ENCODE assay signal across 14 cellular contexts in the genomic region with DNA sequence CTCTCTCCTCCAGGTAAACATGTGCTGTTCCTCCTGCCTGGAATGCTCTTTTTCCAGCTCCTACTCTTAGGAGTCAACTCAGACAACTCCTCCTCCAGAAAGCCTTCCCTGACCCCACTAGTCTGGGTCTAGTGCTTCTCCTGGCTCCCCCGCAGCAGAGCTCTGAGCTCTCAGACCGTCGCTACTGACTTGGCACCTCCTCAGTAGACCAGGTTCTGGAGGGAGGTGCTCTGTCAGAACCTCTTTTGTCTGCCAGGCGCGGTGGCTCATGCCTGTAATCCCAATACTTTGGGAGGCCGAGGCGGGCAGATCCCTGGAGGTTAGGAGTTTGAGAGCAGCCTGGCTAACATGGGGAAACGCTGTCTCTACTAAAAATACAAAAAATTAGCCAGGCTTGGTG. TPM values are rescaled to one million over a fixed set of nuclear protein-coding genes. Genes with fewer than 3 reads are reported as not detected.
DNase-seq lines count a peak whose midpoint lies in the region; ATAC-seq and TF ChIP-seq lines count a peak whose summit lies in the region.
"Had no signal": no experiment of that assay in that cellular context is flagged by ENCODE, and none has a peak within 500 bp of the region (broad histone marks: within the 10 kb centered on the region; RNA-seq: fewer than 3 reads in every experiment).

No MANE protein-coding gene starts in this region.

- H3K9ac ChIP-seq in iPS-20b (ENCODE audit: low read depth, low read length), result peak overlapping the region; percentile 24; the same call in 1 of the 2 replicates
- no peak overlapping the region for H3K9ac ChIP-seq in smooth muscle cell (ENCODE audit: low read depth)

- POLR2A ChIA-PET in activated CD8-positive, alpha-beta T cell treated with anti-CD3 and anti-CD28 coated beads, Interleukin-2, amount 10 ng/mL, durations not matched to agents 7 days and 5 days (lab: Charles Lee), result no interaction called here

- H3K27me3 ChIP-seq in iPS-20b (ENCODE audit: insufficient read depth, low read length) (no peaks in the 10 kb centered on the region), smooth muscle cell (ENCODE audit: low read depth) (no peaks in the 10 kb centered on the region)

- peaks cover 37% of the 10 kb centered on the region for H3K36me3 Mint-ChIP-seq in T-helper 1 cell treated with Interleukin-12 subunit alpha and Interleukin-12 subunit beta and Interleukin-4 antibody, amounts not matched to agents 30 μg/mL and 1 μg/mL, for 36 hours (ENCODE audit: low read depth)
- peaks cover 51% of the 10 kb centered on the region for H3K36me3 Mint-ChIP-seq in activated CD8-positive, alpha-beta T cell treated with anti-CD3 and anti-CD28 coated beads, Interleukin-2, amount 10 ng/mL, durations not matched to agents 7 days and 5 days (ENCODE audit: low read depth)

- DNase-seq in T-helper 1 cell (no peak), smooth muscle cell (lab: John Stamatoyannopoulos, UW; ENCODE audit: unreplicated experiment) (no peak), KG1 (lab: John Stamatoyannopoulos, UW) (no peak), DMS 273 (lab: John Stamatoyannopoulos, UW; ENCODE audit: unreplicated experiment) (no peak)
- no peak for DNase-seq in activated CD8-positive, alpha-beta T cell treated with anti-CD3 and anti-CD28 coated beads, Interleukin-2, amount 10 ng/mL, durations not matched to agents 7 days and 5 days
- DNase-seq: 8988T, activated B cell treated with CpG ODN at 0.5 μM for 24 hours, mucosa of descending colon, NCI-H2171 treated with DMSO at 0.1 percent for 48 hours, small intestine had no signal

- H3F3A ChIP-seq in smooth muscle cell (ENCODE audit: low read depth), result peaks cover 3% of the 10 kb centered on the region

- H3K36me3 ChIP-seq in iPS-20b (ENCODE audit: insufficient read depth, low read depth, low read length), result peaks cover 56% of the 10 kb centered on the region
- H3K36me3 ChIP-seq in smooth muscle cell (ENCODE audit: low read depth), result no peaks in the 10 kb centered on the region

- ATAC-seq in activated CD8-positive, alpha-beta T cell treated with anti-CD3 and anti-CD28 coated beads, Interleukin-2, amount 10 ng/mL, durations not matched to agents 7 days and 5 days, result no peak
- no peak for ATAC-seq in GM18909 (IDR thresholded peaks at IDR 0.05; ENCODE audit: poor library complexity, unreplicated experiment)
- ATAC-seq: mucosa of descending colon, Panc1 had no signal

- TF ChIP-seq CTCF in smooth muscle cell (IDR thresholded peaks at IDR 0.05; ENCODE audit: borderline replicate concordance, insufficient read depth, poor library complexity, severe bottlenecking), result no peak

- H3K4me1 Mint-ChIP-seq in T-helper 1 cell treated with Interleukin-12 subunit alpha and Interleukin-12 subunit beta and Interleukin-4 antibody, amounts not matched to agents 30 μg/mL and 1 μg/mL, for 36 hours (ENCODE audit: low read depth), result peaks cover 48% of the 10 kb centered on the region
- H3K4me1 Mint-ChIP-seq in activated CD8-positive, alpha-beta T cell treated with anti-CD3 and anti-CD28 coated beads, Interleukin-2, amount 10 ng/mL, durations not matched to agents 7 days and 5 days (ENCODE audit: low read depth), result peaks cover 57% of the 10 kb centered on the region

- peaks cover 26% of the 10 kb centered on the region; the same call in 1 of the 2 replicates for H3K4me1 ChIP-seq in iPS-20b (ENCODE audit: insufficient read depth, low read length)
- H3K4me1 ChIP-seq in smooth muscle cell (ENCODE audit: low read depth), result peaks cover 17% of the 10 kb centered on the region

- H3K27ac ChIP-seq in iPS-20b (ENCODE audit: low read length) (peak overlapping the region; percentile 43), smooth muscle cell (ENCODE audit: low read depth) (peak overlapping the region; percentile 73)

- H2AFZ ChIP-seq in smooth muscle cell (ENCODE audit: low read depth), result no peak overlapping the region

- peak overlapping the region; percentile 55 for H3K4me2 ChIP-seq in smooth muscle cell

- peak overlapping the region; percentile 36 for H3K27ac Mint-ChIP-seq in T-helper 1 cell treated with Interleukin-12 subunit alpha and Interleukin-12 subunit beta and Interleukin-4 antibody, amounts not matched to agents 30 μg/mL and 1 μg/mL, for 36 hours
- H3K27ac Mint-ChIP-seq in activated CD8-positive, alpha-beta T cell treated with anti-CD3 and anti-CD28 coated beads, Interleukin-2, amount 10 ng/mL, durations not matched to agents 7 days and 5 days, result peak overlapping the region; percentile 22
- H3K27ac Mint-ChIP-seq: activated B cell treated with CpG ODN at 0.5 μM for 24 hours had no signal

- H3K9me3 Mint-ChIP-seq in T-helper 1 cell treated with Interleukin-12 subunit alpha and Interleukin-12 subunit beta and Interleukin-4 antibody, amounts not matched to agents 30 μg/mL and 1 μg/mL, for 36 hours, result no peaks in the 10 kb centered on the region
- H3K9me3 Mint-ChIP-seq in activated CD8-positive, alpha-beta T cell treated with anti-CD3 and anti-CD28 coated beads, Interleukin-2, amount 10 ng/mL, durations not matched to agents 7 days and 5 days (ENCODE audit: insufficient read depth), result no peaks in the 10 kb centered on the region
- H3K9me3 Mint-ChIP-seq: activated B cell treated with CpG ODN at 0.5 μM for 24 hours had no signal

- peaks cover 71% of the 10 kb centered on the region for H4K20me1 ChIP-seq in smooth muscle cell (ENCODE audit: low read depth)

- WGBS in smooth muscle cell (ENCODE audit: low lambda C conversion rate), result 91% methylated on average over 8 of the region's 8 CpGs

- CTCF ChIA-PET in activated CD8-positive, alpha-beta T cell treated with anti-CD3 and anti-CD28 coated beads, Interleukin-2, amount 10 ng/mL, durations not matched to agents 7 days and 5 days (lab: Charles Lee), result interaction anchor here (1.3 kb wide), 1 partner anchor 43 kb away, joined by 5 read pairs; no protein-coding TSS in a partner anchor

- H3K4me3 Mint-ChIP-seq in T-helper 1 cell treated with Interleukin-12 subunit alpha and Interleukin-12 subunit beta and Interleukin-4 antibody, amounts not matched to agents 30 μg/mL and 1 μg/mL, for 36 hours, result peak overlapping the region; percentile 44
- no peak overlapping the region for H3K4me3 Mint-ChIP-seq in activated CD8-positive, alpha-beta T cell treated with anti-CD3 and anti-CD28 coated beads, Interleukin-2, amount 10 ng/mL, durations not matched to agents 7 days and 5 days

- H3K79me2 ChIP-seq in smooth muscle cell (ENCODE audit: low read depth), result peaks cover 90% of the 10 kb centered on the region

- H3K4me3 ChIP-seq in iPS-20b (ENCODE audit: low read length) (no peak overlapping the region), smooth muscle cell (no peak overlapping the region)
- H3K4me3 ChIP-seq: mucosa of descending colon had no signal

- no peaks in the 10 kb centered on the region for H3K27me3 Mint-ChIP-seq in T-helper 1 cell treated with Interleukin-12 subunit alpha and Interleukin-12 subunit beta and Interleukin-4 antibody, amounts not matched to agents 30 μg/mL and 1 μg/mL, for 36 hours (ENCODE audit: low read depth)
- H3K27me3 Mint-ChIP-seq in activated CD8-positive, alpha-beta T cell treated with anti-CD3 and anti-CD28 coated beads, Interleukin-2, amount 10 ng/mL, durations not matched to agents 7 days and 5 days (ENCODE audit: low read depth), result no peaks in the 10 kb centered on the region
- H3K27me3 Mint-ChIP-seq: activated B cell treated with CpG ODN at 0.5 μM for 24 hours had no signal

- H3K9me3 ChIP-seq in iPS-20b (ENCODE audit: insufficient read depth, low read depth, low read length) (no peaks in the 10 kb centered on the region), smooth muscle cell (replicated peaks; ENCODE audit: low read depth) (no peaks in the 10 kb centered on the region)
- H3K9me3 ChIP-seq: mucosa of descending colon had no signal

RNA-seq across cellular contexts. Expression of gene LRRC8A, which starts 3.4 kb away (rescaled TPM):
- total RNA-seq in activated CD8-positive, alpha-beta T cell treated with anti-CD3 and anti-CD28 coated beads, Interleukin-2, amount 10 ng/mL, durations not matched to agents 7 days and 5 days, result 10 to 100 TPM; 26.1 to 27.2 TPM
- 44.9 and 50.1 TPM in 2 replicates for total RNA-seq in smooth muscle cell
- polyA plus RNA-seq in smooth muscle cell, result 48.6 and 58.3 TPM in 2 replicates

RNA-seq across cellular contexts. Expression of gene KYAT1, which starts 3.6 kb away (rescaled TPM):
- 10 to 100 TPM; 12.6 to 13.0 TPM for total RNA-seq in activated CD8-positive, alpha-beta T cell treated with anti-CD3 and anti-CD28 coated beads, Interleukin-2, amount 10 ng/mL, durations not matched to agents 7 days and 5 days
- 3.1 and 10.2 TPM in 2 replicates for total RNA-seq in smooth muscle cell
- polyA plus RNA-seq in smooth muscle cell, result 7.7 and 9.3 TPM in 2 replicates

RNA-seq across cellular contexts. Expression of gene PHYHD1, which starts 35.4 kb away (rescaled TPM):
- total RNA-seq in activated CD8-positive, alpha-beta T cell treated with anti-CD3 and anti-CD28 coated beads, Interleukin-2, amount 10 ng/mL, durations not matched to agents 7 days and 5 days, result under 1 TPM; 0.55 to 0.68 TPM
- 7.3 and 17.3 TPM in 2 replicates for total RNA-seq in smooth muscle cell
- polyA plus RNA-seq in smooth muscle cell, result 30.5 and 37.6 TPM in 2 replicates

RNA-seq across cellular contexts. Expression of gene SPOUT1, which starts 55.8 kb away (rescaled TPM):
- 10 to 100 TPM; 77.3 to 81.2 TPM for total RNA-seq in activated CD8-positive, alpha-beta T cell treated with anti-CD3 and anti-CD28 coated beads, Interleukin-2, amount 10 ng/mL, durations not matched to agents 7 days and 5 days
- 6.2 and 8.7 TPM in 2 replicates for total RNA-seq in smooth muscle cell
- polyA plus RNA-seq in smooth muscle cell, result 44.8 and 50.4 TPM in 2 replicates
